8 cellular contexts compared by ENCODE assay signal in the genomic region with DNA sequence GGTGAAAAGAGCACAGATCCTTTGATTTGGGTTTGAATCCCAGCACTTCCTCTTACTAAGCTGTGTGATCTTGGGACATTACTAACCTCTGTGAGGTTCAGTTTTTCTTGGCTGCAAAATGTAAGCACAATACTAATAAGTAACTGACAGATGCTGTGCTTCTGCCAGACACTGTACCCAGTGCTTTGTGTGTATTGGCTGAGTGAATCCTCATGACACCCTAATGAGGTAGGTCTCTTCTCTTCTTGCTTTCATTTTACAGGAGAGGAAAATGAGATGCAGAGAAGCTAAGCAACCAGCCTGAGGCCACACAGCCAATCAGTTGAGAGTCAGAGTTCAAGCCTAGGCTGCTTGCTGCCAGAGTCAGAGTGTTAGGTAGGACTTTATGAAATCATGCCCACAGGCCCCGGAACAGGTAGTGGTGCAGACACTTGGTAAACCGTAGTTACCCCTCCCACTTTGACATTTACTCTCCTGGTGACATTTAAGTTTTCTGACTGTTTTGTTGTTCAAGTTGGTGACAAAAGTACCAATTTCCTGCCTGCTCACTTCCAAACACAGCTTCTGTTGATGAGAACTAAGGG. TPM values are rescaled to one million over a fixed set of nuclear protein-coding genes. Genes with fewer than 3 reads are reported as not detected.
DNase-seq lines count a peak whose midpoint lies in the region; ATAC-seq, FAIRE-seq and TF ChIP-seq lines count a peak whose summit lies in the region.

No MANE protein-coding gene starts in this region.

- peak overlapping the region; percentile 99 for H3K27ac Mint-ChIP-seq in activated naive CD8-positive, alpha-beta T cell

- no peak for TF ChIP-seq POLR2A in thyroid gland (IDR thresholded peaks at IDR 0.05)

- peak; percentile 27 for DNase-seq in OCI-M1 (lab: John Stamatoyannopoulos, UW)
- DNase-seq in lung (ENCODE audit: low spot score): no peak
- DNase-seq in thyroid gland: no peak
- no peak for DNase-seq in RPMI8226
- DNase-seq in frontal cortex (ENCODE audit: low spot score in 2 of 2): no peak

- H3K4me1 Mint-ChIP-seq in activated naive CD8-positive, alpha-beta T cell (ENCODE audit: low read depth): peaks cover 83% of the 10 kb centered on the region

- H3K4me3 ChIP-seq in lung (no peak overlapping the region), thyroid gland (replicated peaks in 1 of 3) (no peak overlapping the region)

- no peaks in the 10 kb centered on the region for H3K9me3 ChIP-seq in lung (ENCODE audit: control insufficient read depth in 2 of 2, insufficient read depth in 1 of 2, low read length in 1 of 2)
- no peaks in the 10 kb centered on the region for H3K9me3 ChIP-seq in thyroid gland

- H3K27ac ChIP-seq in lung (ENCODE audit: low read depth in 1 of 2, low read length in 1 of 2) (no peak overlapping the region), thyroid gland (peak overlapping the region; percentile 32 to 93 (median 82))

- no peaks in the 10 kb centered on the region for H3K9me3 Mint-ChIP-seq in activated naive CD8-positive, alpha-beta T cell (ENCODE audit: low read depth)

- H3K36me3 Mint-ChIP-seq in activated naive CD8-positive, alpha-beta T cell: peaks cover 3% of the 10 kb centered on the region

- peaks cover 6 to 19% of the 10 kb centered on the region in 2 donors for H3K4me1 ChIP-seq in lung (ENCODE audit: control insufficient read depth in 2 of 2, insufficient read depth in 2 of 2, low read length in 2 of 2)
- H3K4me1 ChIP-seq in thyroid gland: peaks cover 74 to 97% of the 10 kb centered on the region in 2 donors

- peak; percentile 37 for ATAC-seq in GM18499 (IDR thresholded peaks at IDR 0.05; ENCODE audit: insufficient read depth, unreplicated experiment)
- ATAC-seq in HG02759 (IDR thresholded peaks at IDR 0.05; ENCODE audit: unreplicated experiment): peak; percentile 68
- peak; percentile 20 for ATAC-seq in lung (ENCODE audit: insufficient read depth, low FRiP score)

- FAIRE-seq in frontal cortex (lab: Jason Lieb, UNC): no peak

- peak overlapping the region; percentile 78 for H3K4me3 Mint-ChIP-seq in activated naive CD8-positive, alpha-beta T cell

- 62 to 75% methylated on average over 2 of the region's 2 CpGs for WGBS in lung, 2 donors
- WGBS in thyroid gland, 2 donors: 39 to 50% methylated on average over 2 of the region's 2 CpGs

- intact Hi-C loops in thyroid gland (cut with DNase I): no loop called here

- no peak for TF ChIP-seq CTCF in lung (IDR thresholded peaks at IDR 0.05; ENCODE audit: control extremely low read depth, extremely low read depth)
- no peak for TF ChIP-seq CTCF in thyroid gland (IDR thresholded peaks at IDR 0.05)

- H3K27me3 ChIP-seq in lung (ENCODE audit: control insufficient read depth, insufficient read depth): no peaks in the 10 kb centered on the region
- H3K27me3 ChIP-seq in thyroid gland: no peaks in the 10 kb centered on the region

- no peaks in the 10 kb centered on the region for H3K27me3 Mint-ChIP-seq in activated naive CD8-positive, alpha-beta T cell

- H3K36me3 ChIP-seq in lung (ENCODE audit: control insufficient read depth in 2 of 2, insufficient read depth in 2 of 2, low read length in 2 of 2) (no peaks in the 10 kb centered on the region), thyroid gland (no peaks in the 10 kb centered on the region)

RNA-seq across cellular contexts. Expression of a gene that starts 21.2 kb away (rescaled TPM):
- 10 to 100 TPM; 32.7 to 51.4 TPM for total RNA-seq in lung
- 10 to 100 TPM in 1 of 2 donors, 1 to 10 TPM in 1; 3.9 to 31.4 TPM for polyA plus RNA-seq in lung
- total RNA-seq in thyroid gland: 10 to 100 TPM; 45.4 to 81.9 (median 58.6) TPM
- total RNA-seq in frontal cortex: 17.1 TPM

Comparison
In these comparisons a context has a peak if more than half of its experiments do, and no peak if none do; other contexts are left out.
1. H3K27ac ChIP-seq: peak in thyroid gland (3 of 3); none in lung (0 of 2).
2. Peak in every context shown above with its lines, with median percentiles within 50 percentile points of each other: ATAC-seq.